ENCODE assay signal across 8 cellular contexts in genomic region chr1:28259935-28260802, GRCh38. TPM values are rescaled to one million over a fixed set of nuclear protein-coding genes. Genes with fewer than 3 reads are reported as not detected.
DNase-seq lines count a peak whose midpoint lies in the region; ATAC-seq and TF ChIP-seq lines count a peak whose summit lies in the region.

No MANE protein-coding gene starts in this region.

- peak overlapping the region; percentile 93 for H3K4me3 ChIP-seq in AG04450 (ENCODE audit: low read depth, low read length)

- peaks cover 13% of the 10 kb centered on the region for H3K36me3 Mint-ChIP-seq in activated naive CD4-positive, alpha-beta T cell treated with anti-CD3 and anti-CD28 coated beads for 36 hours (ENCODE audit: low read depth)
- no peaks in the 10 kb centered on the region for H3K36me3 Mint-ChIP-seq in nephron progenitor cell (ENCODE audit: low read depth)

- POLR2A ChIA-PET in AG04450 (lab: Yijun Ruan, JAX) = interaction anchor here (0.6 to 5.8 kb wide), 12 partner anchors 10 to 1252 kb away, joined by 3 to 46 read pairs (median 4); partner anchors contain the start of genes ATP5IF1 and MED18

- H3K27me3 Mint-ChIP-seq in activated naive CD4-positive, alpha-beta T cell treated with anti-CD3 and anti-CD28 coated beads for 36 hours (ENCODE audit: low read depth) = no peaks in the 10 kb centered on the region
- peaks cover 14% of the 10 kb centered on the region for H3K27me3 Mint-ChIP-seq in nephron progenitor cell (ENCODE audit: low read depth, poor library complexity)

- no peaks in the 10 kb centered on the region for H3K27me3 ChIP-seq in AG04450 (ENCODE audit: control insufficient read depth, insufficient read depth, low read length)

- intact Hi-C loops in activated naive CD4-positive, alpha-beta T cell treated with anti-CD3 and anti-CD28 coated beads for 36 hours (cut with micrococcal nuclease) = loop anchor here (1.0 to 5.0 kb wide), 6 partner anchors 11 to 488 kb away; partner anchors contain the start of genes DNAJC8, MED18 and STX12

- peak overlapping the region; percentile 68 for H3K4me3 Mint-ChIP-seq in activated naive CD4-positive, alpha-beta T cell treated with anti-CD3 and anti-CD28 coated beads for 36 hours
- peak overlapping the region; percentile 84 for H3K4me3 Mint-ChIP-seq in nephron progenitor cell

- peak overlapping the region; percentile 34 for H3K27ac Mint-ChIP-seq in activated naive CD4-positive, alpha-beta T cell treated with anti-CD3 and anti-CD28 coated beads for 36 hours
- no peak overlapping the region for H3K27ac Mint-ChIP-seq in nephron progenitor cell

- CTCF ChIA-PET in AG04450 (lab: Charles Lee) = interaction anchor here (5.1 kb wide), 1 partner anchor 11 kb away, joined by 69 read pairs; no protein-coding TSS in a partner anchor
- CTCF ChIA-PET in activated naive CD4-positive, alpha-beta T cell treated with anti-CD3 and anti-CD28 coated beads for 36 hours (lab: Charles Lee) = interaction anchor here (0.5 to 5.1 kb wide), 2 partner anchors 12 to 172 kb away, joined by 3 to 50 read pairs; no protein-coding TSS in a partner anchor

- peaks cover 46% of the 10 kb centered on the region for H3K4me1 Mint-ChIP-seq in activated naive CD4-positive, alpha-beta T cell treated with anti-CD3 and anti-CD28 coated beads for 36 hours (ENCODE audit: low read depth)
- H3K4me1 Mint-ChIP-seq in nephron progenitor cell = peaks cover 52% of the 10 kb centered on the region

- peak; percentile 10 for ATAC-seq in GM19397 (IDR thresholded peaks at IDR 0.05; ENCODE audit: unreplicated experiment)

- DNase-seq in AG04450 (ENCODE audit: low read depth, low spot score) (peak; percentile 79), NCI-H345 treated with DMSO at 0.1 percent for 48 hours (lab: John Stamatoyannopoulos, UW; ENCODE audit: unreplicated experiment) (peak; percentile 5), foreskin melanocyte (peak; percentile 73), nephron progenitor cell (peak; percentile 84), NCI-H446 treated with DMSO at 0.1 percent for 48 hours (lab: John Stamatoyannopoulos, UW) (no peak), AML-193 (lab: John Stamatoyannopoulos, UW) (no peak)
- peak; percentile 46 for DNase-seq in activated naive CD4-positive, alpha-beta T cell treated with anti-CD3 and anti-CD28 coated beads for 36 hours

- H3K9me3 ChIP-seq in AG04450 (ENCODE audit: control insufficient read depth, insufficient read depth, low read length) = no peaks in the 10 kb centered on the region; the same call in 1 of the 2 replicates

- peak overlapping the region; percentile 95 for H3K27ac ChIP-seq in AG04450 (ENCODE audit: low read depth, low read length)

- no peaks in the 10 kb centered on the region for H3K9me3 Mint-ChIP-seq in activated naive CD4-positive, alpha-beta T cell treated with anti-CD3 and anti-CD28 coated beads for 36 hours
- no peaks in the 10 kb centered on the region for H3K9me3 Mint-ChIP-seq in nephron progenitor cell

- TF ChIP-seq CTCF in AG04450 (IDR thresholded peaks at IDR 0.05; ENCODE audit: low read depth, low read length) = no peak
- TF ChIP-seq CTCF in nephron progenitor cell (IDR thresholded peaks at IDR 0.05) = no peak

RNA-seq across cellular contexts. Expression of gene SESN2, which starts 0.9 kb away (rescaled TPM):
- 27.5 and 31.9 TPM in 2 replicates for polyA plus RNA-seq in AG04450 (2011; rRNA removed)
- 38.7 and 45.6 TPM in 2 replicates for polyA minus RNA-seq in AG04450 (2011; rRNA and poly(A)+ RNA removed)
- total RNA-seq in activated naive CD4-positive, alpha-beta T cell treated with anti-CD3 and anti-CD28 coated beads for 36 hours = 10 to 100 TPM; 46.2 to 46.9 TPM

RNA-seq across cellular contexts. Expression of gene ATP5IF1, which starts 24.2 kb away (rescaled TPM):
- polyA plus RNA-seq in AG04450 (2011; rRNA removed) = 151 and 189 TPM in 2 replicates
- polyA minus RNA-seq in AG04450 (2011; rRNA and poly(A)+ RNA removed) = 16.9 and 24.4 TPM in 2 replicates
- 100 to 1,000 TPM; 182 to 185 TPM for total RNA-seq in activated naive CD4-positive, alpha-beta T cell treated with anti-CD3 and anti-CD28 coated beads for 36 hours

RNA-seq across cellular contexts. Expression of gene DNAJC8, which starts 27.3 kb away (rescaled TPM):
- polyA plus RNA-seq in AG04450 (2011; rRNA removed) = 91.4 and 123 TPM in 2 replicates
- 26.1 and 31.8 TPM in 2 replicates for polyA minus RNA-seq in AG04450 (2011; rRNA and poly(A)+ RNA removed)
- total RNA-seq in activated naive CD4-positive, alpha-beta T cell treated with anti-CD3 and anti-CD28 coated beads for 36 hours = 100 to 1,000 TPM; 113 to 115 TPM

Comparison
In these comparisons a context has a peak if more than half of its experiments do, and no peak if none do; other contexts are left out.
1. DNase-seq: peak in AG04450 (single experiment), NCI-H345 treated with DMSO at 0.1 percent for 48 hours (single experiment), activated naive CD4-positive, alpha-beta T cell treated with anti-CD3 and anti-CD28 coated beads for 36 hours (single experiment), foreskin melanocyte (single experiment) and nephron progenitor cell (single experiment); none in NCI-H446 treated with DMSO at 0.1 percent for 48 hours (single experiment) and AML-193 (0 of 2).